22 cellular contexts compared by ENCODE assay signal in genomic region chr14:105346200-105346533, GRCh38. TPM values are rescaled to one million over a fixed set of nuclear protein-coding genes. Genes with fewer than 3 reads are reported as not detected.
DNase-seq lines count a peak whose midpoint lies in the region; ATAC-seq, FAIRE-seq and TF ChIP-seq lines count a peak whose summit lies in the region.
"Had no signal": no experiment of that assay in that cellular context is flagged by ENCODE, and none has a peak within 500 bp of the region (broad histone marks: within the 10 kb centered on the region; RNA-seq: fewer than 3 reads in every experiment).

No MANE protein-coding gene starts in this region.

- H3K9me3 ChIP-seq in BLaER1: peaks cover 21% of the 10 kb centered on the region
- no peaks in the 10 kb centered on the region for H3K9me3 ChIP-seq in Panc1 (ENCODE audit: control insufficient read depth, insufficient read depth, low read depth, low read length)
- H3K9me3 ChIP-seq in HepG2 (ENCODE audit: low read length): no peaks in the 10 kb centered on the region
- H3K9me3 ChIP-seq in kidney (ENCODE audit: control insufficient read depth in 1 of 2, low read length in 2 of 2): no peaks in the 10 kb centered on the region
- no peaks in the 10 kb centered on the region for H3K9me3 ChIP-seq in colonic mucosa
- H3K9me3 ChIP-seq: BE2C, Caco-2 had no signal

- TF ChIP-seq CTCF in Panc1 (IDR thresholded peaks at IDR 0.05): no peak
- TF ChIP-seq CTCF in epithelial cell of proximal tubule (conservative IDR thresholded peaks at IDR 0.05; ENCODE audit: low read depth, low read length): no peak
- no peak for TF ChIP-seq CTCF in HepG2 (CRISPR knock-in tag; IDR thresholded peaks at IDR 0.05)
- no peak for TF ChIP-seq CTCF in kidney (IDR thresholded peaks at IDR 0.05; ENCODE audit: borderline replicate concordance, extremely low read depth, insufficient read depth)
- no peak for TF ChIP-seq CTCF in colonic mucosa (IDR thresholded peaks at IDR 0.05)

- H3K27ac ChIP-seq in BLaER1 (no peak overlapping the region), Panc1 (ENCODE audit: low read length) (no peak overlapping the region), HepG2 (ENCODE audit: extremely low read length, insufficient read depth, low read length) (peak overlapping the region; percentile 54), kidney (ENCODE audit: low read depth in 2 of 2, low read length in 2 of 2) (no peak overlapping the region), colonic mucosa (no peak overlapping the region)
- H3K27ac ChIP-seq: C4-2B, GM23248 had no signal

- TF ChIP-seq EP300 in HepG2 (IDR thresholded peaks at IDR 0.05; ENCODE audit: low read depth in 2 of 2, low read length in 2 of 2) (no peak), HepG2 (CRISPR knock-in tag; IDR thresholded peaks at IDR 0.05; ENCODE audit: borderline replicate concordance) (no peak)

- H3K4me3 ChIP-seq in BLaER1 (no peak overlapping the region), Panc1 (ENCODE audit: low read depth in 2 of 2, low read length in 2 of 2) (no peak overlapping the region), epithelial cell of proximal tubule (ENCODE audit: low read depth, low read length) (peak overlapping the region; percentile 14), HepG2 (replicated peaks in 1 of 3; ENCODE audit: insufficient read depth in 1 of 3, low read depth in 2 of 3, low read length in 3 of 3) (peak overlapping the region in 2 of 3 experiments; percentile 11 to 49; a peak in 2 of 6 replicates), kidney (ENCODE audit: low read length in 2 of 2) (no peak overlapping the region), colonic mucosa (no peak overlapping the region)
- H3K4me3 ChIP-seq: GM23248 had no signal

- H3K4me1 ChIP-seq in BLaER1: peaks cover 25% of the 10 kb centered on the region
- peaks cover 4% of the 10 kb centered on the region; the same call in 1 of the 2 replicates for H3K4me1 ChIP-seq in Panc1 (ENCODE audit: control insufficient read depth, insufficient read depth, low read length)
- peaks cover 27% of the 10 kb centered on the region for H3K4me1 ChIP-seq in HepG2 (ENCODE audit: insufficient read depth, low read length)
- H3K4me1 ChIP-seq in kidney (ENCODE audit: control insufficient read depth in 1 of 2, insufficient read depth in 1 of 2, low read depth in 1 of 2, low read length in 2 of 2): peaks cover 5 to 8% of the 10 kb centered on the region in 2 donors
- no peaks in the 10 kb centered on the region for H3K4me1 ChIP-seq in colonic mucosa
- H3K4me1 ChIP-seq: BE2C, Caco-2 had no signal

- no peak for TF ChIP-seq RAD21 in HepG2 (CRISPR knock-in tag; IDR thresholded peaks at IDR 0.05)

- no TSS peak for BruUV-seq in Panc1 (replicated peaks; lab: Mats Ljungman, UMichigan)
- no TSS peak for BruUV-seq in HepG2 (replicated peaks; lab: Mats Ljungman, UMichigan)

- 28% methylated on average over 11 of the region's 13 CpGs for WGBS in HepG2 (ENCODE audit: low lambda C conversion rate)

- POLR2A ChIA-PET in Panc1 (lab: Charles Lee): no interaction called here
- POLR2A ChIA-PET in HepG2 (lab: Yijun Ruan, JAX): no interaction called here

- peaks cover 67% of the 10 kb centered on the region for H4K20me1 ChIP-seq in BLaER1
- 0 out of 2 replicates have a peak, but pooled peaks cover 8% of the 10 kb centered on the region for H4K20me1 ChIP-seq in HepG2 (ENCODE audit: insufficient read depth, low read length)

- peaks cover 30% of the 10 kb centered on the region for H3K36me3 ChIP-seq in BLaER1
- no peaks in the 10 kb centered on the region for H3K36me3 ChIP-seq in Panc1 (ENCODE audit: control insufficient read depth, insufficient read depth, low read length)
- no peaks in the 10 kb centered on the region for H3K36me3 ChIP-seq in HepG2 (replicated peaks in 1 of 2; ENCODE audit: control insufficient read depth in 1 of 2, insufficient read depth in 2 of 2, low read length in 2 of 2)
- H3K36me3 ChIP-seq in kidney (ENCODE audit: control insufficient read depth in 1 of 2, insufficient read depth in 2 of 2, low read length in 2 of 2): no peaks in the 10 kb centered on the region
- no peaks in the 10 kb centered on the region for H3K36me3 ChIP-seq in colonic mucosa
- H3K36me3 ChIP-seq: BE2C had no signal

- no peak overlapping the region for H3K9ac ChIP-seq in BLaER1
- H3K9ac ChIP-seq in HepG2 (ENCODE audit: insufficient read depth, low read depth, low read length): 0 out of 2 replicates have a peak overlapping the region, but pooled peaks have one; percentile 44
- no peak overlapping the region for H3K9ac ChIP-seq in kidney (ENCODE audit: low read length in 2 of 2)
- H3K9ac ChIP-seq in colonic mucosa (ENCODE audit: low read depth in 2 of 2, low read length in 2 of 2): no peak overlapping the region
- H3K9ac ChIP-seq: GM23248 had no signal

- H3K4me2 ChIP-seq in BLaER1 (0 out of 2 replicates have a peak overlapping the region, but pooled peaks have one; percentile 7), HepG2 (ENCODE audit: low read depth, low read length) (peak overlapping the region; percentile 80)

- in situ Hi-C loops in Panc1 (cut with HindIII; ENCODE audit: low pct_unique_long_range_greater_than_20kb, low sequenced_read_pairs) (no loop called here), HepG2 (cut with HindIII; ENCODE audit: extremely low pct_ligation_motif_present, low pct_unique_long_range_greater_than_20kb) (no loop called here)

- FAIRE-seq in HepG2 (lab: Jason Lieb, UNC) (no peak), kidney (lab: Jason Lieb, UNC) (no peak)
- FAIRE-seq: A204.1, D721Med, G401.6, GM12891, GM19239, H54, HTR-8/SVneo had no signal

- CTCF ChIA-PET in Panc1 (lab: Charles Lee): no interaction called here
- CTCF ChIA-PET in HepG2 (lab: Yijun Ruan, JAX; ENCODE audit: low intra/inter-chr PET ratio, low total read pairs): no interaction called here

- peaks cover 2% of the 10 kb centered on the region for H3K79me2 ChIP-seq in HepG2 (ENCODE audit: insufficient read depth, low read length)

- intact Hi-C loops in Panc1 (cut with micrococcal nuclease; ENCODE audit: unreplicated experiment): no loop called here
- intact Hi-C loops in HepG2 (cut with micrococcal nuclease; ENCODE audit: unreplicated experiment): no loop called here
- intact Hi-C loops in kidney (cut with DNase I): no loop called here
- intact Hi-C loops in colonic mucosa (cut with DNase I): no loop called here

- no peak overlapping the region for H2AFZ ChIP-seq in HepG2 (ENCODE audit: low read length)
- H2AFZ ChIP-seq: GM23248 had no signal

- ATAC-seq in Panc1 (0 out of 2 replicates have a peak, but pooled peaks have one; percentile 28), HepG2 (peak; percentile 63), HG03280 (IDR thresholded peaks at IDR 0.05; ENCODE audit: unreplicated experiment) (no peak)

- H3K27me3 ChIP-seq in BLaER1: no peaks in the 10 kb centered on the region
- no peaks in the 10 kb centered on the region for H3K27me3 ChIP-seq in Panc1 (ENCODE audit: control insufficient read depth, insufficient read depth, low read length)
- no peaks in the 10 kb centered on the region for H3K27me3 ChIP-seq in HepG2 (ENCODE audit: control insufficient read depth in 1 of 2, insufficient read depth in 2 of 2, low read length in 2 of 2)
- no peaks in the 10 kb centered on the region for H3K27me3 ChIP-seq in colonic mucosa
- H3K27me3 ChIP-seq: BE2C had no signal

- no peak for TF ChIP-seq POLR2A in HepG2 (IDR thresholded peaks at IDR 0.05; ENCODE audit: insufficient read depth in 1 of 2, low read depth in 2 of 2, low read length in 2 of 2)

- DNase-seq in Panc1 (ENCODE audit: low read depth, low spot score): no peak
- no peak for DNase-seq in epithelial cell of proximal tubule (ENCODE audit: low read depth)
- no peak for DNase-seq in HepG2 (ENCODE audit: low spot score)
- no peak for DNase-seq in NCI-H1694 (lab: John Stamatoyannopoulos, UW)
- no peak for DNase-seq in kidney
- no peak for DNase-seq in colonic mucosa
- DNase-seq: ACHN; Caco-2; CD4-positive, alpha-beta T cell; GM23248; HCEC 1CT had no signal

RNA-seq across cellular contexts. Expression of gene PACS2, which starts 31.6 kb away (rescaled TPM):
- total RNA-seq in Panc1 (2021; ENCODE audit: unreplicated experiment) (55.2 TPM), epithelial cell of proximal tubule (45.1 and 68.7 TPM in 2 replicates), HepG2 (2016; rRNA removed; fragmentation: Illumina TruSeq; extraction: Trizol) (14.6 and 23.6 TPM in 2 replicates), kidney (83.9 TPM), colonic mucosa (10 to 100 TPM; 44.1 to 82.5 TPM)
- 72.3 TPM for polyA plus RNA-seq in Panc1 (2012; ENCODE audit: insufficient read length)
- total RNA-seq in HepG2 (2016; cell fraction: cytosol; rRNA removed; fragmentation: Illumina TruSeq; extraction: Trizol; ENCODE audit: low read depth): 32.3 and 33.7 TPM in 2 replicates
- total RNA-seq in HepG2 (2016; cell fraction: insoluble cytoplasmic fraction; rRNA removed; fragmentation: Illumina TruSeq; extraction: Trizol): 10.5 and 22.9 TPM in 2 replicates
- 48.2 and 50.4 TPM in 2 replicates for total RNA-seq in HepG2 (2016; cell fraction: membrane; rRNA removed; fragmentation: Illumina TruSeq; extraction: Trizol)
- 18.0 and 23.5 TPM in 2 replicates for total RNA-seq in HepG2 (2016; cell fraction: nucleus; rRNA removed; fragmentation: Illumina TruSeq; extraction: Trizol)
- polyA plus RNA-seq in HepG2 (2011; rRNA removed) (27.6 and 33.7 TPM in 2 replicates), kidney (ENCODE audit: insufficient read depth, low read depth, low replicate concordance) (35.7 TPM)
- 22.9 and 31.9 TPM in 2 replicates for polyA plus RNA-seq in HepG2 (2011; cell fraction: cytosol; rRNA removed)
- polyA plus RNA-seq in HepG2 (2011; cell fraction: nucleus; rRNA removed): 175 and 213 TPM in 2 replicates
- 22.4 and 34.0 TPM in 2 replicates for polyA plus RNA-seq in HepG2 (2012)
- 37.2 and 44.2 TPM in 2 replicates for polyA plus RNA-seq in HepG2 (2016; cell fraction: cytosol; fragmentation: Illumina TruSeq; extraction: Trizol; ENCODE audit: low read depth)
- 16.9 and 23.7 TPM in 2 replicates for polyA plus RNA-seq in HepG2 (2016; cell fraction: insoluble cytoplasmic fraction; fragmentation: Illumina TruSeq; extraction: Trizol; ENCODE audit: low read depth)
- 47.5 and 52.5 TPM in 2 replicates for polyA plus RNA-seq in HepG2 (2016; cell fraction: membrane; fragmentation: Illumina TruSeq; extraction: Trizol; ENCODE audit: low read depth)
- polyA plus RNA-seq in HepG2 (2016; cell fraction: nucleus; fragmentation: Illumina TruSeq; extraction: Trizol; ENCODE audit: insufficient read depth, low read depth): 55.8 and 60.4 TPM in 2 replicates
- 21.1 and 44.9 TPM in 2 replicates for polyA minus RNA-seq in HepG2 (2011; rRNA and poly(A)+ RNA removed; ENCODE audit: low replicate concordance)
- polyA minus RNA-seq in HepG2 (2011; cell fraction: cytosol; rRNA and poly(A)+ RNA removed): 12.7 and 16.0 TPM in 2 replicates
- polyA minus RNA-seq in HepG2 (2011; cell fraction: nucleus; rRNA and poly(A)+ RNA removed): 29.4 and 36.3 TPM in 2 replicates

RNA-seq across cellular contexts. Expression of gene BRF1, which starts 45.4 kb away (rescaled TPM):
- total RNA-seq in Panc1 (2021; ENCODE audit: unreplicated experiment) (25.0 TPM), epithelial cell of proximal tubule (23.8 and 30.7 TPM in 2 replicates), HepG2 (2016; rRNA removed; fragmentation: Illumina TruSeq; extraction: Trizol) (6.4 and 11.0 TPM in 2 replicates), kidney (34.1 TPM), colonic mucosa (10 to 100 TPM; 27.2 to 40.6 TPM)
- polyA plus RNA-seq in Panc1 (2012; ENCODE audit: insufficient read length): 23.6 TPM
- total RNA-seq in HepG2 (2016; cell fraction: cytosol; rRNA removed; fragmentation: Illumina TruSeq; extraction: Trizol; ENCODE audit: low read depth): 5.6 and 7.0 TPM in 2 replicates
- total RNA-seq in HepG2 (2016; cell fraction: insoluble cytoplasmic fraction; rRNA removed; fragmentation: Illumina TruSeq; extraction: Trizol): 5.9 and 10.9 TPM in 2 replicates
- total RNA-seq in HepG2 (2016; cell fraction: membrane; rRNA removed; fragmentation: Illumina TruSeq; extraction: Trizol): 4.2 and 5.2 TPM in 2 replicates
- 11.8 and 16.0 TPM in 2 replicates for total RNA-seq in HepG2 (2016; cell fraction: nucleus; rRNA removed; fragmentation: Illumina TruSeq; extraction: Trizol)
- polyA plus RNA-seq in HepG2 (2011; rRNA removed) (5.1 and 5.7 TPM in 2 replicates), kidney (ENCODE audit: insufficient read depth, low read depth, low replicate concordance) (19.3 TPM)
- polyA plus RNA-seq in HepG2 (2011; cell fraction: cytosol; rRNA removed): 3.4 and 3.6 TPM in 2 replicates
- polyA plus RNA-seq in HepG2 (2011; cell fraction: nucleus; rRNA removed): 32.9 and 41.6 TPM in 2 replicates
- polyA plus RNA-seq in HepG2 (2012): 7.1 and 9.1 TPM in 2 replicates
- 0.58 and 0.88 TPM in 2 replicates for polyA plus RNA-seq in HepG2 (2016; cell fraction: cytosol; fragmentation: Illumina TruSeq; extraction: Trizol; ENCODE audit: low read depth)
- polyA plus RNA-seq in HepG2 (2016; cell fraction: insoluble cytoplasmic fraction; fragmentation: Illumina TruSeq; extraction: Trizol; ENCODE audit: low read depth): 6.9 and 7.1 TPM in 2 replicates
- 1.6 and 1.8 TPM in 2 replicates for polyA plus RNA-seq in HepG2 (2016; cell fraction: membrane; fragmentation: Illumina TruSeq; extraction: Trizol; ENCODE audit: low read depth)
- polyA plus RNA-seq in HepG2 (2016; cell fraction: nucleus; fragmentation: Illumina TruSeq; extraction: Trizol; ENCODE audit: insufficient read depth, low read depth): 26.5 and 31.7 TPM in 2 replicates
- polyA minus RNA-seq in HepG2 (2011; rRNA and poly(A)+ RNA removed; ENCODE audit: low replicate concordance): 15.5 TPM in 2 replicates
- polyA minus RNA-seq in HepG2 (2011; cell fraction: cytosol; rRNA and poly(A)+ RNA removed): 6.0 and 7.0 TPM in 2 replicates
- 25.0 and 27.4 TPM in 2 replicates for polyA minus RNA-seq in HepG2 (2011; cell fraction: nucleus; rRNA and poly(A)+ RNA removed)

RNA-seq across cellular contexts. Expression of gene TEX22, which starts 52.2 kb away (rescaled TPM):
- total RNA-seq in Panc1 (2021; ENCODE audit: unreplicated experiment) (2.9 TPM), epithelial cell of proximal tubule (0.29 TPM in 1 of 2 replicates, not detected in the other), HepG2 (2016; rRNA removed; fragmentation: Illumina TruSeq; extraction: Trizol) (0.27 and 0.55 TPM in 2 replicates), kidney (3.3 TPM), colonic mucosa (1 to 10 TPM; 1.4 to 2.4 TPM)
- polyA plus RNA-seq in Panc1 (2012; ENCODE audit: insufficient read length): 0.62 TPM
- not detected in 2 replicates for total RNA-seq in HepG2 (2016; cell fraction: cytosol; rRNA removed; fragmentation: Illumina TruSeq; extraction: Trizol; ENCODE audit: low read depth)
- not detected in 2 replicates for total RNA-seq in HepG2 (2016; cell fraction: insoluble cytoplasmic fraction; rRNA removed; fragmentation: Illumina TruSeq; extraction: Trizol)
- not detected in 2 replicates for total RNA-seq in HepG2 (2016; cell fraction: membrane; rRNA removed; fragmentation: Illumina TruSeq; extraction: Trizol)
- total RNA-seq in HepG2 (2016; cell fraction: nucleus; rRNA removed; fragmentation: Illumina TruSeq; extraction: Trizol): not detected in 2 replicates
- polyA plus RNA-seq in HepG2 (2011; rRNA removed) (0.07 and 0.16 TPM in 2 replicates), kidney (ENCODE audit: insufficient read depth, low read depth, low replicate concordance) (1.5 TPM)
- polyA plus RNA-seq in HepG2 (2011; cell fraction: cytosol; rRNA removed): not detected in 2 replicates
- polyA plus RNA-seq in HepG2 (2011; cell fraction: nucleus; rRNA removed): 0.56 and 1.2 TPM in 2 replicates
- polyA plus RNA-seq in HepG2 (2012): 0.13 and 0.23 TPM in 2 replicates
- not detected in 2 replicates for polyA plus RNA-seq in HepG2 (2016; cell fraction: cytosol; fragmentation: Illumina TruSeq; extraction: Trizol; ENCODE audit: low read depth)
- not detected in 2 replicates for polyA plus RNA-seq in HepG2 (2016; cell fraction: insoluble cytoplasmic fraction; fragmentation: Illumina TruSeq; extraction: Trizol; ENCODE audit: low read depth)
- not detected in 2 replicates for polyA plus RNA-seq in HepG2 (2016; cell fraction: membrane; fragmentation: Illumina TruSeq; extraction: Trizol; ENCODE audit: low read depth)
- polyA plus RNA-seq in HepG2 (2016; cell fraction: nucleus; fragmentation: Illumina TruSeq; extraction: Trizol; ENCODE audit: insufficient read depth, low read depth): not detected in 2 replicates
- 0.16 and 0.82 TPM in 2 replicates for polyA minus RNA-seq in HepG2 (2011; rRNA and poly(A)+ RNA removed; ENCODE audit: low replicate concordance)
- not detected in 2 replicates for polyA minus RNA-seq in HepG2 (2011; cell fraction: cytosol; rRNA and poly(A)+ RNA removed)
- polyA minus RNA-seq in HepG2 (2011; cell fraction: nucleus; rRNA and poly(A)+ RNA removed): 0.62 TPM in 1 of 2 replicates, not detected in the other

Comparison
In these comparisons a context has a peak if more than half of its experiments do, and no peak if none do; other contexts are left out.
1. H3K4me3 ChIP-seq: peak in epithelial cell of proximal tubule (single experiment) and HepG2 (2 of 3); none in BLaER1 (single experiment), Panc1 (0 of 2), kidney (0 of 2) and colonic mucosa (single experiment).